16 cellular contexts compared by ENCODE assay signal in the genomic region with DNA sequence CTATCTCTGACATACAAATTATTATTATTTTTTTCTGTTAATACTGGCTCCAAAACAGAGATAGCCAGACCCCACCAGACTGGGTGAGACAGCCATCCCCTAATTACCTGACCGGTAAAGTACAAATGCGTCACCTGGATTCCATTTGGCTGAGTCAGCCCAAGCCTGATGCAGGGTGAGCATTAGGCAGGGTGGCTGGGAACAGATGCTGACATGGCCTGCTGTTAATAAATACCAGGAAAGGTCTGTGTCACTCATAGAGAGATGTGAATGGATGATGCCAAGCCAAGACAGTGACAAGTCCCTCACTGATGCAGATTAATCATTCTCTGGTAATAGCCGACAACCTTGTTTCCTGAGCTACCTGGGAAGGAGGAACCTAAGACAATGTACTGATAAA.
DNase-seq lines count a peak whose midpoint lies in the region; ATAC-seq, FAIRE-seq and TF ChIP-seq lines count a peak whose summit lies in the region.
"Had no signal": no experiment of that assay in that cellular context is flagged by ENCODE, and none has a peak within 500 bp of the region (broad histone marks: within the 10 kb centered on the region; RNA-seq: fewer than 3 reads in every experiment).

No MANE protein-coding gene starts in this region.

- H3K4me1 ChIP-seq in A549 (peaks cover 23% of the 10 kb centered on the region), mammary epithelial cell (ENCODE audit: insufficient read depth, low read length) (peaks cover 24% of the 10 kb centered on the region), gastrocnemius medialis (no peaks in the 10 kb centered on the region)
- H3K4me1 ChIP-seq: adrenal gland had no signal

- TF ChIP-seq POLR2A in A549 (IDR thresholded peaks at IDR 0.05; ENCODE audit: low read length): no peak
- no peak for TF ChIP-seq POLR2A in gastrocnemius medialis (IDR thresholded peaks at IDR 0.05)

- no TSS peak for BruUV-seq in mammary epithelial cell (replicated peaks; lab: Mats Ljungman, UMichigan)

- TF ChIP-seq EP300 in A549 (IDR thresholded peaks at IDR 0.05): no peak

- H3K27me3 ChIP-seq in mammary epithelial cell (ENCODE audit: insufficient read depth, low read length): no peaks in the 10 kb centered on the region
- no peaks in the 10 kb centered on the region for H3K27me3 ChIP-seq in gastrocnemius medialis
- H3K27me3 ChIP-seq: adrenal gland had no signal

- intact Hi-C loops in mammary epithelial cell (cut with micrococcal nuclease) (loop anchor here (5.0 kb wide), 1 partner anchor 122 kb away; no protein-coding TSS in a partner anchor), sciatic nerve (cut with DNase I) (no loop called here), gastrocnemius medialis (cut with DNase I; ENCODE audit: low total_unique reads) (no loop called here)

- H3K79me2 ChIP-seq in mammary epithelial cell (ENCODE audit: insufficient read depth, low read length): no peaks in the 10 kb centered on the region

- H3K4me2 ChIP-seq in A549: peak overlapping the region; percentile 24; the same call in 1 of the 3 replicates
- no peak overlapping the region for H3K4me2 ChIP-seq in mammary epithelial cell (ENCODE audit: insufficient read depth, low read depth, low read length)

- no peak for TF ChIP-seq RAD21 in A549 (conservative IDR thresholded peaks at IDR 0.05 in 1 of 2, IDR thresholded peaks at IDR 0.05 in 1 of 2)

- H3K27ac ChIP-seq in A549: peak overlapping the region; percentile 25 to 52; a peak in 1 of 6 replicates
- H3K27ac ChIP-seq in mammary epithelial cell (ENCODE audit: insufficient read depth, low read depth, low read length): peak overlapping the region; percentile 67
- no peak overlapping the region for H3K27ac ChIP-seq in gastrocnemius medialis
- H3K27ac ChIP-seq: adrenal gland had no signal

- no peak for FAIRE-seq in A549 (lab: Jason Lieb, UNC)

- TF ChIP-seq CTCF in A549 (IDR thresholded peaks at IDR 0.05) (no peak), mammary epithelial cell (conservative IDR thresholded peaks at IDR 0.05 in 1 of 2, IDR thresholded peaks at IDR 0.05 in 1 of 2; ENCODE audit: extremely low read depth in 1 of 2, insufficient read depth in 1 of 2, low read depth in 1 of 2, low read length in 2 of 2) (no peak), gastrocnemius medialis (IDR thresholded peaks at IDR 0.05 in 4 of 5, conservative IDR thresholded peaks at IDR 0.05 in 1 of 5) (no peak)

- no peaks in the 10 kb centered on the region for H3K9me3 ChIP-seq in A549
- H3K9me3 ChIP-seq in mammary epithelial cell (replicated peaks; ENCODE audit: insufficient read depth, low read length): no peaks in the 10 kb centered on the region
- H3K9me3 ChIP-seq in gastrocnemius medialis: no peaks in the 10 kb centered on the region
- H3K9me3 ChIP-seq: adrenal gland had no signal

- H3K4me3 ChIP-seq in A549 (no peak overlapping the region), mammary epithelial cell (replicated peaks in 1 of 3; ENCODE audit: insufficient read depth in 1 of 3, low read depth in 2 of 3, low read length in 3 of 3) (no peak overlapping the region), gastrocnemius medialis (no peak overlapping the region)
- H3K4me3 ChIP-seq: adrenal gland had no signal

- no peak overlapping the region for H3K9ac ChIP-seq in mammary epithelial cell (ENCODE audit: insufficient read depth, low read length)

- in situ Hi-C loops in mammary epithelial cell (cut with MboI; ENCODE audit: low sequenced_read_pairs in 2 of 2): no loop called here
- in situ Hi-C loops in gastrocnemius medialis (cut with MboI; ENCODE audit: low sequenced_read_pairs in 4 of 4): loop anchor here in 1 of 4 donors (25.0 kb wide), 1 partner anchor 1258 kb away; no protein-coding TSS in a partner anchor

- POLR2A ChIA-PET in A549 (lab: Yijun Ruan, JAX): no interaction called here

- H3K36me3 ChIP-seq in mammary epithelial cell (ENCODE audit: insufficient read depth, low read length) (no peaks in the 10 kb centered on the region), gastrocnemius medialis (no peaks in the 10 kb centered on the region)
- H3K36me3 ChIP-seq: adrenal gland had no signal

- CTCF ChIA-PET in A549 (lab: Yijun Ruan, JAX) (interaction anchor here (2.1 to 2.5 kb wide), 2 partner anchors 10 to 134 kb away, joined by 9 to 18 read pairs; no protein-coding TSS in a partner anchor), mammary epithelial cell (lab: Charles Lee; ENCODE audit: low non-redundant PET) (no interaction called here)

- no peaks in the 10 kb centered on the region for H4K20me1 ChIP-seq in mammary epithelial cell (ENCODE audit: insufficient read depth, low read length)

- DNase-seq in A549 (ENCODE audit: low read depth in 1 of 2, low spot score in 1 of 2) (peak; percentile 70 to 77), HK-2 (ENCODE audit: unreplicated experiment) (peak; percentile 91), mammary epithelial cell (peak; percentile 96), kidney tubule cell (ENCODE audit: low spot score) (peak; percentile 100), sciatic nerve (ENCODE audit: low spot score) (no peak), NCI-H526 (lab: John Stamatoyannopoulos, UW) (no peak), gastrocnemius medialis (no peak), OCI-M2 (lab: John Stamatoyannopoulos, UW; ENCODE audit: unreplicated experiment) (no peak)
- DNase-seq: activated CD4-positive, alpha-beta T cell treated with anti-CD3 and anti-CD28 coated beads, Interleukin-2, amount 50 U/mL, for 1 hour; DMS 273 treated with DMSO at 0.1 percent for 48 hours; midbrain; NCI-H1048; stimulated activated CD4-positive, alpha-beta T cell treated with anti-CD3 and anti-CD28 coated beads, Interleukin-12 subunit alpha, Interleukin-12 subunit beta, amount 100 ng/mL, for 4 hours; substantia nigra had no signal

- H2AFZ ChIP-seq in mammary epithelial cell (ENCODE audit: low read depth, low read length): peak overlapping the region; percentile 31

- dilution Hi-C loops in mammary epithelial cell (cut with HindIII; ENCODE audit: low sequenced_read_pairs): no loop called here

- 11% methylated on average over 3 of the region's 3 CpGs for whole genome bisulfite sequencing in A549 (ENCODE audit: missing lambda C conversion rate)
- 0% methylated on average over 3 of the region's 3 CpGs for WGBS in mammary epithelial cell (ENCODE audit: low coverage, missing lambda C conversion rate)

- peak; percentile 80 to 86 for ATAC-seq in A549
- no peak for ATAC-seq in sciatic nerve
- no peak for ATAC-seq in gastrocnemius medialis
- ATAC-seq: Panc1 had no signal

TF ChIP-seq in A549, 52 proteins besides CTCF, POLR2A, EP300 and RAD21:
- TF ChIP-seq MAFK (IDR thresholded peaks at IDR 0.05; ENCODE audit: partially characterized antibody) (peak; percentile 55), CBX8 (IDR thresholded peaks at IDR 0.05) (no peak), FOSL2 (IDR thresholded peaks at IDR 0.05) (no peak), FOSL2 (CRISPR knock-in tag; IDR thresholded peaks at IDR 0.05) (peak; percentile 64), FOXS1 (CRISPR knock-in tag; IDR thresholded peaks at IDR 0.05) (no peak)

Comparison
In these comparisons a context has a peak if more than half of its experiments do, and no peak if none do; other contexts are left out.
1. ATAC-seq: peak in A549 (2 of 2); none in sciatic nerve (single experiment) and gastrocnemius medialis (0 of 2).
2. DNase-seq: peak in A549 (2 of 2), HK-2 (single experiment), mammary epithelial cell (single experiment) and kidney tubule cell (single experiment); none in sciatic nerve (single experiment), NCI-H526 (0 of 2), gastrocnemius medialis (0 of 2) and OCI-M2 (single experiment).
3. H3K27ac ChIP-seq: peak in A549 (2 of 2) and mammary epithelial cell (single experiment); none in gastrocnemius medialis (0 of 4).